In genomic region chr11:113551645-113552044, GRCh38 we compare ENCODE assay signal across 16 cellular contexts.
DNase-seq lines count a peak whose midpoint lies in the region.
"Had no signal": no experiment of that assay in that cellular context is flagged by ENCODE, and none has a peak within 500 bp of the region (broad histone marks: within the 10 kb centered on the region; RNA-seq: fewer than 3 reads in every experiment).

No MANE protein-coding gene starts in this region.

- no peak overlapping the region for H3K9ac ChIP-seq in Karpas-422 (ENCODE audit: low read length)

- peaks cover 57% of the 10 kb centered on the region for H3K4me1 ChIP-seq in Karpas-422 (ENCODE audit: low read length)

- H3K27ac ChIP-seq in Karpas-422 (ENCODE audit: low read length), result peak overlapping the region; percentile 99
- H3K27ac ChIP-seq: A549, C4-2B had no signal

- no peaks in the 10 kb centered on the region for H3K36me3 ChIP-seq in Karpas-422 (ENCODE audit: insufficient read depth, low read length)
- H3K36me3 ChIP-seq: BE2C had no signal

- H3K9me3 ChIP-seq in Karpas-422 (ENCODE audit: low read length), result no peaks in the 10 kb centered on the region
- H3K9me3 ChIP-seq: A549, BE2C had no signal

- H3K79me2 ChIP-seq in Karpas-422 (ENCODE audit: low read length), result no peaks in the 10 kb centered on the region

- H2AFZ ChIP-seq in Karpas-422 (ENCODE audit: low read length), result 0 out of 2 replicates have a peak overlapping the region, but pooled peaks have one; percentile 71

- H3K27me3 ChIP-seq in Karpas-422 (ENCODE audit: low read length), result no peaks in the 10 kb centered on the region
- H3K27me3 ChIP-seq: BE2C had no signal

- no peaks in the 10 kb centered on the region for H3K9me2 ChIP-seq in Karpas-422 (replicated peaks; ENCODE audit: insufficient read depth, low read length)

- no peak overlapping the region for H3K4me3 ChIP-seq in Karpas-422 (ENCODE audit: low read length)
- H3K4me3 ChIP-seq: A549 had no signal

- DNase-seq in Karpas-422 (no peak), MV-4-11 (lab: John Stamatoyannopoulos, UW) (peak; percentile 53), SKM-1 treated with dmso at 0.1 percent for 144 hours (lab: John Stamatoyannopoulos, UW; ENCODE audit: unreplicated experiment) (peak; percentile 26), pons (ENCODE audit: low spot score) (peak; percentile 7), NCI-H446 (lab: John Stamatoyannopoulos, UW) (no peak), activated T-cell treated with anti-CD3 and anti-CD28 coated beads for 4 hours (no peak), midbrain (lab: John Stamatoyannopoulos, UW) (no peak)
- DNase-seq: BE2C; CD8-positive, alpha-beta T cell; COR-L47; DND-41; GDM1; HCEC 1CT; HFFc6 had no signal

- peak overlapping the region; percentile 19 for H3K4me2 ChIP-seq in Karpas-422 (ENCODE audit: low read depth, low read length, poor library complexity, severe bottlenecking)
- H3K4me2 ChIP-seq: A549 had no signal

- no peaks in the 10 kb centered on the region for H4K20me1 ChIP-seq in Karpas-422 (ENCODE audit: insufficient read depth, low read depth, low read length)

Comparison
In these comparisons a context has a peak if more than half of its experiments do, and no peak if none do; other contexts are left out.
1. DNase-seq: peak in MV-4-11 (single experiment), SKM-1 treated with dmso at 0.1 percent for 144 hours (single experiment) and pons (single experiment); none in Karpas-422 (single experiment), NCI-H446 (0 of 2), activated T-cell treated with anti-CD3 and anti-CD28 coated beads for 4 hours (single experiment) and midbrain (single experiment).